ENCODE assay signal across 27 cellular contexts in genomic region chr15:22258402-22259150, GRCh38.
"Had no signal": no experiment of that assay in that cellular context is flagged by ENCODE, and none has a peak within 500 bp of the region (broad histone marks: within the 10 kb centered on the region; RNA-seq: fewer than 3 reads in every experiment).

No MANE protein-coding gene starts in this region.

- H3K4me3 Mint-ChIP-seq: activated CD4-positive, alpha-beta T cell treated with anti-CD3 and anti-CD28 coated beads, Interleukin-2, amount 10 ng/mL, durations not matched to agents 24 days and 14 days; activated CD8-positive, alpha-beta T cell treated with anti-CD3 and anti-CD28 coated beads, Interleukin-2, amount 10 ng/mL, durations not matched to agents 7 days and 5 days; activated naive CD4-positive, alpha-beta T cell treated with anti-CD3 and anti-CD28 coated beads for 36 hours; activated T-cell treated with anti-CD3 and anti-CD28 coated beads, Interleukin-2, amount 50 U/mL, for 4 hours; endodermal cell; neural crest cell; stimulated activated effector memory CD8-positive, alpha-beta T cell treated with anti-CD3 and anti-CD28 coated beads, Interleukin-12 subunit alpha, Interleukin-12 subunit beta, amount 100 ng/mL, for 72 hours; stimulated activated naive CD8-positive, alpha-beta T cell treated with anti-CD3 and anti-CD28 coated beads, Interleukin-15, amount 100 ng/mL, for 72 hours; type B pancreatic cell had no signal

- H3K9me3 Mint-ChIP-seq: activated CD4-positive, alpha-beta T cell treated with anti-CD3 and anti-CD28 coated beads, Interleukin-2, amount 10 ng/mL, durations not matched to agents 24 days and 14 days; activated naive CD4-positive, alpha-beta T cell treated with anti-CD3 and anti-CD28 coated beads for 36 hours; activated naive CD8-positive, alpha-beta T cell treated with anti-CD3 and anti-CD28 coated beads, Interleukin-2, amount 10 ng/mL, durations not matched to agents 7 days and 5 days; activated T-cell treated with anti-CD3 and anti-CD28 coated beads, Interleukin-2, amount 50 U/mL, for 4 hours; activated T-helper 2 cell treated with anti-CD3 and anti-CD28 coated beads, Interferon-gamma antibody, Interleukin-2, Interleukin-4, amounts not matched to agents 10 μg/mL and 5 μg/mL and 100 μg/mL, durations not matched to agents 14 hours and 24 hours and 36 hours; stimulated activated effector memory CD8-positive, alpha-beta T cell treated with anti-CD3 and anti-CD28 coated beads, Interleukin-12 subunit alpha, Interleukin-12 subunit beta, amount 100 ng/mL, for 72 hours; stimulated activated naive CD8-positive, alpha-beta T cell treated with anti-CD3 and anti-CD28 coated beads, Interleukin-15, amount 100 ng/mL, for 72 hours had no signal

- H3K27ac Mint-ChIP-seq: activated CD4-positive, alpha-beta T cell treated with anti-CD3 and anti-CD28 coated beads, Interleukin-2, amount 10 ng/mL, durations not matched to agents 24 days and 14 days; activated CD8-positive, alpha-beta T cell treated with anti-CD3 and anti-CD28 coated beads, Interleukin-2, amount 10 ng/mL, durations not matched to agents 7 days and 5 days; activated naive CD4-positive, alpha-beta T cell treated with anti-CD3 and anti-CD28 coated beads for 36 hours; activated naive CD8-positive, alpha-beta T cell treated with anti-CD3 and anti-CD28 coated beads, Interleukin-2, amount 10 ng/mL, durations not matched to agents 7 days and 5 days; activated T-helper 2 cell treated with anti-CD3 and anti-CD28 coated beads, Interferon-gamma antibody, Interleukin-2, Interleukin-4, amounts not matched to agents 10 μg/mL and 5 μg/mL and 100 μg/mL, durations not matched to agents 14 hours and 24 hours and 36 hours; endodermal cell; stimulated activated effector memory CD8-positive, alpha-beta T cell treated with anti-CD3 and anti-CD28 coated beads, Interleukin-12 subunit alpha, Interleukin-12 subunit beta, amount 100 ng/mL, for 72 hours; stimulated activated naive CD8-positive, alpha-beta T cell treated with anti-CD3 and anti-CD28 coated beads, Interleukin-15, amount 100 ng/mL, for 72 hours; type B pancreatic cell had no signal

- H3K27me3 ChIP-seq: breast epithelium, right lobe of liver, suprapubic skin, vagina had no signal

- H3K4me1 Mint-ChIP-seq: endodermal cell, neural crest cell had no signal

- H3K36me3 ChIP-seq: breast epithelium, esophagus squamous epithelium, gastroesophageal sphincter, right lobe of liver, suprapubic skin, vagina had no signal

- H3K4me3 ChIP-seq: breast epithelium, esophagus squamous epithelium, gastroesophageal sphincter, mucosa of descending colon, suprapubic skin, vagina had no signal

- H3K9me3 ChIP-seq: breast epithelium, gastroesophageal sphincter, right lobe of liver, vagina had no signal

- H3K27me3 Mint-ChIP-seq: type B pancreatic cell had no signal

- H3K36me3 Mint-ChIP-seq: activated naive CD8-positive, alpha-beta T cell treated with anti-CD3 and anti-CD28 coated beads, Interleukin-2, amount 10 ng/mL, durations not matched to agents 7 days and 5 days; stimulated activated effector memory CD8-positive, alpha-beta T cell treated with anti-CD3 and anti-CD28 coated beads, Interleukin-12 subunit alpha, Interleukin-12 subunit beta, amount 100 ng/mL, for 72 hours; type B pancreatic cell had no signal

- ATAC-seq: activated CD8-positive, alpha-beta T cell treated with anti-CD3 and anti-CD28 coated beads, Interleukin-2, amount 10 ng/mL, durations not matched to agents 7 days and 5 days; gastroesophageal sphincter; left cardiac atrium; mucosa of descending colon; stimulated activated effector memory CD8-positive, alpha-beta T cell treated with anti-CD3 and anti-CD28 coated beads, Interleukin-12 subunit alpha, Interleukin-12 subunit beta, amount 100 ng/mL, for 72 hours had no signal

- H3K27ac ChIP-seq: breast epithelium, esophagus squamous epithelium, gastroesophageal sphincter, suprapubic skin, vagina had no signal

- DNase-seq: activated CD4-positive, alpha-beta T cell treated with anti-CD3 and anti-CD28 coated beads, Interleukin-2, amount 10 ng/mL, durations not matched to agents 24 days and 14 days; activated CD8-positive, alpha-beta memory T cell treated with anti-CD3 and anti-CD28 coated beads, Interleukin-2, amount 50 U/mL, for 4 hours; activated CD8-positive, alpha-beta T cell treated with anti-CD3 and anti-CD28 coated beads, Interleukin-2, amount 10 ng/mL, durations not matched to agents 7 days and 5 days; activated naive CD4-positive, alpha-beta T cell treated with anti-CD3 and anti-CD28 coated beads for 36 hours; activated naive CD8-positive, alpha-beta T cell treated with anti-CD3 and anti-CD28 coated beads, Interleukin-2, amount 10 ng/mL, durations not matched to agents 7 days and 5 days; activated T-cell treated with anti-CD3 and anti-CD28 coated beads, Interleukin-2, amount 50 U/mL, for 4 hours; amniotic stem cell; cerebellar nuclear complex; cortex of kidney; endodermal cell; esophagus squamous epithelium; hypothalamus; left cardiac atrium; mesenchymal stem cell; mucosa of descending colon; occipital lobe; stimulated activated CD4-positive, alpha-beta T cell treated with anti-CD3 and anti-CD28 coated beads, Interleukin-2, amount 100 ng/mL, for 24 hours; stimulated activated naive CD8-positive, alpha-beta T cell treated with anti-CD3 and anti-CD28 coated beads, Interleukin-15, amount 100 ng/mL, for 72 hours had no signal

- H3K4me1 ChIP-seq: breast epithelium, esophagus squamous epithelium, gastroesophageal sphincter, suprapubic skin, vagina had no signal
